1 cellular context compared by ENCODE assay signal in genomic region chr7:25862254-25862992, GRCh38.
TF ChIP-seq lines count a peak whose summit lies in the region.

No MANE protein-coding gene starts in this region.

TF ChIP-seq in HEK293, 187 proteins besides CTCF, POLR2A, EP300 and RAD21 (continued from another document and continues in another):
- TF ChIP-seq, protein P1, sequence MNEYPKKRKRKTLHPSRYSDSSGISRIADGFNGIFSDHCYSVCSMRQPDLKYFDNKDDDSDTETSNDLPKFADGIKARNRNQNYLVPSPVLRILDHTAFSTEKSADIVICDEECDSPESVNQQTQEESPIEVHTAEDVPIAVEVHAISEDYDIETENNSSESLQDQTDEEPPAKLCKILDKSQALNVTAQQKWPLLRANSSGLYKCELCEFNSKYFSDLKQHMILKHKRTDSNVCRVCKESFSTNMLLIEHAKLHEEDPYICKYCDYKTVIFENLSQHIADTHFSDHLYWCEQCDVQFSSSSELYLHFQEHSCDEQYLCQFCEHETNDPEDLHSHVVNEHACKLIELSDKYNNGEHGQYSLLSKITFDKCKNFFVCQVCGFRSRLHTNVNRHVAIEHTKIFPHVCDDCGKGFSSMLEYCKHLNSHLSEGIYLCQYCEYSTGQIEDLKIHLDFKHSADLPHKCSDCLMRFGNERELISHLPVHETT (tag by site-specific recombination; IDR thresholded peaks at IDR 0.05), result no peak
- TF ChIP-seq ZNF202 (tag by site-specific recombination; IDR thresholded peaks at IDR 0.05; ENCODE audit: borderline replicate concordance), result no peak
- no peak for TF ChIP-seq ZNF433 (tag by site-specific recombination; IDR thresholded peaks at IDR 0.05; ENCODE audit: low read depth)
- TF ChIP-seq ZNF23 (tag by site-specific recombination; IDR thresholded peaks at IDR 0.05; ENCODE audit: borderline replicate concordance), result no peak
- TF ChIP-seq OVOL3 (tag by site-specific recombination; IDR thresholded peaks at IDR 0.05), result no peak
- TF ChIP-seq ZNF626 (tag by site-specific recombination; IDR thresholded peaks at IDR 0.05), result no peak
- TF ChIP-seq HIC1 (tag by site-specific recombination; IDR thresholded peaks at IDR 0.05), result peak; percentile 65
- no peak for TF ChIP-seq ZNF19 (tag by site-specific recombination; IDR thresholded peaks at IDR 0.05; ENCODE audit: low read depth)
- TF ChIP-seq, protein P2, sequence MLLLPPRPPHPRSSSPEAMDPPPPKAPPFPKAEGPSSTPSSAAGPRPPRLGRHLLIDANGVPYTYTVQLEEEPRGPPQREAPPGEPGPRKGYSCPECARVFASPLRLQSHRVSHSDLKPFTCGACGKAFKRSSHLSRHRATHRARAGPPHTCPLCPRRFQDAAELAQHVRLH (tag by site-specific recombination; IDR thresholded peaks at IDR 0.05), result no peak
- TF ChIP-seq ZNF549 (tag by site-specific recombination; IDR thresholded peaks at IDR 0.05), result no peak
- TF ChIP-seq ZNF174 (tag by site-specific recombination; IDR thresholded peaks at IDR 0.05), result no peak
- no peak for TF ChIP-seq ZNF670 (tag by site-specific recombination; IDR thresholded peaks at IDR 0.05; ENCODE audit: low read depth)
- no peak for TF ChIP-seq ZNF558 (tag by site-specific recombination; IDR thresholded peaks at IDR 0.05)
- TF ChIP-seq TRIM28 (IDR thresholded peaks at IDR 0.05; ENCODE audit: borderline replicate concordance, low read length), result no peak
- no peak for TF ChIP-seq HOXC10 (CRISPR knock-in tag; IDR thresholded peaks at IDR 0.05)
- TF ChIP-seq ZNF248 (tag by site-specific recombination; IDR thresholded peaks at IDR 0.05), result no peak
- no peak for TF ChIP-seq ZNF324 (tag by site-specific recombination; IDR thresholded peaks at IDR 0.05)
- peak; percentile 55; the same call in 1 of the 2 replicates for TF ChIP-seq ZBTB21 (tag by site-specific recombination; IDR thresholded peaks at IDR 0.05)
- TF ChIP-seq ZBTB44 (tag by site-specific recombination; IDR thresholded peaks at IDR 0.05), result no peak
- peak; percentile 93 for TF ChIP-seq ZNF513 (tag by site-specific recombination; IDR thresholded peaks at IDR 0.05)
- no peak for TF ChIP-seq WT1 (tag by site-specific recombination; IDR thresholded peaks at IDR 0.05)
- TF ChIP-seq KLF16 (tag by site-specific recombination; IDR thresholded peaks at IDR 0.05), result no peak
- TF ChIP-seq AEBP2 (tag by site-specific recombination; IDR thresholded peaks at IDR 0.05; ENCODE audit: borderline replicate concordance), result no peak
- TF ChIP-seq ZIC2 (tag by site-specific recombination; IDR thresholded peaks at IDR 0.05), result peak; percentile 2; the same call in 1 of the 2 replicates
- no peak for TF ChIP-seq REPIN1 (tag by site-specific recombination; IDR thresholded peaks at IDR 0.05; ENCODE audit: low read depth)
- no peak for TF ChIP-seq ZNF37A (tag by site-specific recombination; IDR thresholded peaks at IDR 0.05)
- TF ChIP-seq SP3 (tag by site-specific recombination; IDR thresholded peaks at IDR 0.05), result peak; percentile 97
- no peak for TF ChIP-seq ZNF701 (tag by site-specific recombination; IDR thresholded peaks at IDR 0.05)
- TF ChIP-seq ZNF132 (tag by site-specific recombination; IDR thresholded peaks at IDR 0.05; ENCODE audit: borderline replicate concordance), result no peak
- TF ChIP-seq GLI4 (tag by site-specific recombination; IDR thresholded peaks at IDR 0.05), result no peak
- TF ChIP-seq ZNF133 (tag by site-specific recombination; IDR thresholded peaks at IDR 0.05), result no peak
- TF ChIP-seq KLF10 (tag by site-specific recombination; IDR thresholded peaks at IDR 0.05), result peak; percentile 89
- TF ChIP-seq ZBTB1 (tag by site-specific recombination; IDR thresholded peaks at IDR 0.05), result no peak
- TF ChIP-seq MZF1 (tag by site-specific recombination; IDR thresholded peaks at IDR 0.05; ENCODE audit: borderline replicate concordance), result no peak
- peak; percentile 70 for TF ChIP-seq PRDM4 (tag by site-specific recombination; IDR thresholded peaks at IDR 0.05)
- TF ChIP-seq ZNF645 (tag by site-specific recombination; IDR thresholded peaks at IDR 0.05), result no peak
- peak; percentile 81 for TF ChIP-seq GLIS2 (tag by site-specific recombination; IDR thresholded peaks at IDR 0.05)
- TF ChIP-seq BCL11B (tag by site-specific recombination; IDR thresholded peaks at IDR 0.05; ENCODE audit: low read depth), result no peak
- no peak for TF ChIP-seq ZNF621 (tag by site-specific recombination; IDR thresholded peaks at IDR 0.05)
- TF ChIP-seq, protein P3, sequence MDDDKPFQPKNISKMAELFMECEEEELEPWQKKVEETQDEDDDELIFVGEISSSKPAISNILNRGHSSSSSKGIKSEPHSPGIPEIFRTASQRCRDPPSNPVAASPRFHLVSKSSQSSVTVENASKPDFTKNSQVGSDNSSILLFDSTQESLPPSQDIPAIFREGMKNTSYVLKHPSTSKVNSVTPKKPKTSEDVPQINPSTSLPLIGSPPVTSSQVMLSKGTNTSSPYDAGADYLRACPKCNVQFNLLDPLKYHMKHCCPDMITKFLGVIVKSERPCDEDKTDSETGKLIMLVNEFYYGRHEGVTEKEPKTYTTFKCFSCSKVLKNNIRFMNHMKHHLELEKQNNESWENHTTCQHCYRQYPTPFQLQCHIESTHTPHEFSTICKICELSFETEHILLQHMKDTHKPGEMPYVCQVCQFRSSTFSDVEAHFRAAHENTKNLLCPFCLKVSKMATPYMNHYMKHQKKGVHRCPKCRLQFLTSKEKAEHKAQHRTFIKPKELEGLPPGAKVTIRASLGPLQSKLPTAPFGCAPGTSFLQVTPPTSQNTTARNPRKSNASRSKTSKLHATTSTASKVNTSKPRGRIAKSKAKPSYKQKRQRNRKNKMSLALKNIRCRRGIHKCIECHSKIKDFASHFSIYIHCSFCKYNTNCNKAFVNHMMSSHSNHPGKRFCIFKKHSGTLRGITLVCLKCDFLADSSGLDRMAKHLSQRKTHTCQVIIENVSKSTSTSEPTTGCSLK (tag by site-specific recombination; IDR thresholded peaks at IDR 0.05), result no peak
- no peak for TF ChIP-seq ZNF112 (tag by site-specific recombination; IDR thresholded peaks at IDR 0.05)
- peak; percentile 96 for TF ChIP-seq ATF2 (tag by site-specific recombination; IDR thresholded peaks at IDR 0.05; ENCODE audit: low read depth)
- no peak for TF ChIP-seq ZNF423 (tag by site-specific recombination; IDR thresholded peaks at IDR 0.05)
- TF ChIP-seq ZNF2 (tag by site-specific recombination; IDR thresholded peaks at IDR 0.05), result no peak
- TF ChIP-seq RBAK (tag by site-specific recombination; IDR thresholded peaks at IDR 0.05), result no peak
- TF ChIP-seq ZNF501 (tag by site-specific recombination; IDR thresholded peaks at IDR 0.05), result no peak
- TF ChIP-seq ZNF391 (tag by site-specific recombination; IDR thresholded peaks at IDR 0.05; ENCODE audit: borderline replicate concordance, low read depth), result no peak
- TF ChIP-seq ZBTB7A (tag by site-specific recombination; IDR thresholded peaks at IDR 0.05; ENCODE audit: low read depth), result no peak
